In genomic region chr11:14380947-14381555, GRCh38 we compare ENCODE assay signal across 8 cellular contexts. TPM values are rescaled to one million over a fixed set of nuclear protein-coding genes. Genes with fewer than 3 reads are reported as not detected.
DNase-seq lines count a peak whose midpoint lies in the region; ATAC-seq lines count a peak whose summit lies in the region.

No MANE protein-coding gene starts in this region.

- ATAC-seq in HG02870 (IDR thresholded peaks at IDR 0.05; ENCODE audit: unreplicated experiment) = peak; percentile 57
- ATAC-seq in naive thymus-derived CD8-positive, alpha-beta T cell = peak; percentile 96 to 97

- peak; percentile 22 for DNase-seq in NCI-H1694 treated with DMSO at 0.1 percent for 48 hours (lab: John Stamatoyannopoulos, UW)
- no peak for DNase-seq in NCI-H1694 (lab: John Stamatoyannopoulos, UW)
- DNase-seq in NCI-H774 (lab: John Stamatoyannopoulos, UW) = peak; percentile 42
- peak; percentile 31 for DNase-seq in activated gamma-delta T cell (lab: John Stamatoyannopoulos, UW)
- peak; percentile 29 for DNase-seq in fibroblast of the conjunctiva (ENCODE audit: low read depth)
- peak; percentile 9 to 75 (median 51) for DNase-seq in naive thymus-derived CD8-positive, alpha-beta T cell

- H3K9me3 Mint-ChIP-seq in naive thymus-derived CD8-positive, alpha-beta T cell = no peaks in the 10 kb centered on the region

- POLR2A ChIA-PET in naive thymus-derived CD8-positive, alpha-beta T cell (lab: Charles Lee) = interaction anchor here (0.7 kb wide), 1 partner anchor 18 kb away, joined by 3 read pairs; no protein-coding TSS in a partner anchor

- peaks cover 0 to 9% (median 2%) of the 10 kb centered on the region in 4 donors for H3K4me1 Mint-ChIP-seq in naive thymus-derived CD8-positive, alpha-beta T cell

- peaks cover 10 to 29% (median 16%) of the 10 kb centered on the region in 5 donors for H3K27me3 Mint-ChIP-seq in naive thymus-derived CD8-positive, alpha-beta T cell

- H3K4me3 Mint-ChIP-seq in naive thymus-derived CD8-positive, alpha-beta T cell = peak overlapping the region; percentile 67 to 84 (median 81)

- H3K27ac Mint-ChIP-seq in naive thymus-derived CD8-positive, alpha-beta T cell = peak overlapping the region in 1 of 10 donors; percentile 65

- peak overlapping the region; percentile 49 for H3K27ac ChIP-seq in temporal lobe (ENCODE audit: low read depth, low read length)

- no peaks in the 10 kb centered on the region for H3K36me3 Mint-ChIP-seq in naive thymus-derived CD8-positive, alpha-beta T cell

RNA-seq across cellular contexts. Expression of gene RRAS2, which starts 22.1 kb away (rescaled TPM):
- 10 to 100 TPM; 16.0 to 16.2 TPM for total RNA-seq in naive thymus-derived CD8-positive, alpha-beta T cell
- 10 to 100 TPM in 2 of 3 donors, 1 to 10 TPM in 1; 6.1 to 19.0 (median 10.0) TPM for polyA plus RNA-seq in naive thymus-derived CD8-positive, alpha-beta T cell
- 40.8 TPM for total RNA-seq in temporal lobe
